ENCODE assay signal across 9 cellular contexts in the genomic region with DNA sequence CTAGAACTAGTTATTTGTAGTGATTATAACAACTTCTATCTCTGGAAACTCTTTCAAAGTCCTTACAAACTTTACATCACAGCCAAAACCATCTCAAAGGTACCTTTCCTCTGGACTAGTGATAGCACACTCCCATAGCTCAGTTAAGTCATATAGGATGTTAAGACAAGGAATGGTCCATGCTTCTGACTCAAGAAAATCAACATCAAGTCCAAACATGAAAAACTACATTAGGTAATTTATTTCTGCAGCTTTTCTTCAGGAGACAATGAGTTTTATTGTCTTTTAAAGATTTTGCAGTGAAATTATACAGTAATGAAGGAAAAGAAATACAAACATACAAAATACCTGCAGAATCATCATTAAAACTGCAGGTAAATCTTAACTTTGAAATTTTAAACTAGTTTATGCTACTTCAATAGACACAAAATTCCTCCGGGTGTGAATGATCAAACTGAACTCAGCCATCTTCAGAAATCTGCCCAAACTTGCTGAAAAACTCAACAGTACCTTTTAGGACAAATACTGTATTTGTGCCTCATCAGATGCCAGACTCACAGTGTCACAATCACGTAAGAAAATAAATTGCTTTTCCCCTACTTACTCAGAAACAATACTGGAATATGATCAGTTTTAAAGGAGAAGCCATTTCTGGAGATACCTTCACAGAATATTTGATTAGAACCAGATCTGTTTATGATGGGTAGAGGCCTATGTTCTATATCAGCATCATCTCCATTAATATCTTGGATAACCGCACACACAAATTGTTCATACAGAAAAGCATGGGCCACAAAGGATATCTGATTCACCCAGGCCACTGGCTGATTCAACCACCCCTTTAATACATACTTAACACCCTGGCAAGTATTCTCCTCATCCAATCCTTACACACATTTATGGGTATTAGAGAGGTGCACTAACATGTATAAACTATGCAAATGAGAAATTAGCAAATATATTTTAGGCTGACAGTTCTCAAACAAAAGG. TPM values are rescaled to one million over a fixed set of nuclear protein-coding genes. Genes with fewer than 3 reads are reported as not detected.
A peak's percentile ranks its signal among the peaks of the same experiment; 100 is the strongest.
DNase-seq lines count a peak whose midpoint lies in the region; FAIRE-seq and TF ChIP-seq lines count a peak whose summit lies in the region.
"Had no signal": no experiment of that assay in that cellular context is flagged by ENCODE, and none has a peak within 500 bp of the region (broad histone marks: within the 10 kb centered on the region; RNA-seq: fewer than 3 reads in every experiment).

No MANE protein-coding gene starts in this region.

- no peaks in the 10 kb centered on the region for H3K36me3 ChIP-seq in transverse colon

- H3K9me3 ChIP-seq in transverse colon: peaks cover 0 to 2% of the 10 kb centered on the region in 2 donors

- H3K9me3 Mint-ChIP-seq in activated CD4-positive, alpha-beta memory T cell treated with anti-CD3 and anti-CD28 coated beads, Interleukin-2, amount 10 ng/mL, durations not matched to agents 7 days and 5 days: peaks cover 5% of the 10 kb centered on the region
- no peaks in the 10 kb centered on the region for H3K9me3 Mint-ChIP-seq in immature natural killer cell

- no peaks in the 10 kb centered on the region for H3K27me3 ChIP-seq in transverse colon

- peaks cover 31% of the 10 kb centered on the region for H3K4me1 Mint-ChIP-seq in activated CD4-positive, alpha-beta memory T cell treated with anti-CD3 and anti-CD28 coated beads, Interleukin-2, amount 10 ng/mL, durations not matched to agents 7 days and 5 days
- peaks cover 41 to 76% of the 10 kb centered on the region in 2 donors for H3K4me1 Mint-ChIP-seq in immature natural killer cell

- in situ Hi-C loops in transverse colon (cut with MboI; ENCODE audit: low pct_ligation_motif_present in 1 of 4, low pct_unique_long_range_greater_than_20kb in 1 of 4, low sequenced_read_pairs in 3 of 4): no loop called here

- H3K4me3 Mint-ChIP-seq in activated CD4-positive, alpha-beta memory T cell treated with anti-CD3 and anti-CD28 coated beads, Interleukin-2, amount 10 ng/mL, durations not matched to agents 7 days and 5 days: peak overlapping the region; percentile 91
- peak overlapping the region; percentile 27 to 100 (median 97) for H3K4me3 Mint-ChIP-seq in immature natural killer cell

- H3K27ac ChIP-seq in 22Rv1 (peak overlapping the region; percentile 38; the same call in 1 of the 2 replicates), transverse colon (peak overlapping the region in 1 of 4 donors; percentile 99)

- H3K4me1 ChIP-seq in transverse colon: peaks cover 5 to 56% (median 31%) of the 10 kb centered on the region in 4 donors

- H3K4me3 ChIP-seq in transverse colon: peak overlapping the region in 2 of 4 donors; percentile 92

- TF ChIP-seq CTCF in 22Rv1 (IDR thresholded peaks at IDR 0.05) (no peak), transverse colon (IDR thresholded peaks at IDR 0.05) (no peak)

- no peak for DNase-seq in GM12891 (ENCODE audit: insufficient read length, low spot score)
- DNase-seq in activated CD4-positive, alpha-beta memory T cell treated with anti-CD3 and anti-CD28 coated beads, Interleukin-2, amount 10 ng/mL, durations not matched to agents 7 days and 5 days: no peak
- no peak for DNase-seq in immature natural killer cell
- no peak for DNase-seq in NCI-H526 treated with DMSO at 0.1 percent for 48 hours (lab: John Stamatoyannopoulos, UW)
- DNase-seq in islet precursor cell: no peak
- no peak for DNase-seq in transverse colon
- DNase-seq in head of caudate nucleus: no peak
- DNase-seq: left ventricle myocardium superior had no signal

- CTCF ChIA-PET in activated CD4-positive, alpha-beta memory T cell treated with anti-CD3 and anti-CD28 coated beads, Interleukin-2, amount 10 ng/mL, durations not matched to agents 7 days and 5 days (lab: Charles Lee): no interaction called here

- WGBS in transverse colon (ENCODE audit: low coverage in 1 of 2), 2 donors: 56 to 60% methylated on average over 2 to 3 of the region's 3 CpGs

- H3K36me3 Mint-ChIP-seq in activated CD4-positive, alpha-beta memory T cell treated with anti-CD3 and anti-CD28 coated beads, Interleukin-2, amount 10 ng/mL, durations not matched to agents 7 days and 5 days (ENCODE audit: low read depth): peaks cover 12% of the 10 kb centered on the region
- H3K36me3 Mint-ChIP-seq in immature natural killer cell: no peaks in the 10 kb centered on the region

- POLR2A ChIA-PET in activated CD4-positive, alpha-beta memory T cell treated with anti-CD3 and anti-CD28 coated beads, Interleukin-2, amount 10 ng/mL, durations not matched to agents 7 days and 5 days (lab: Charles Lee): no interaction called here

- peak; percentile 66 for FAIRE-seq in GM12891 (lab: Jason Lieb, UNC)

- H3K27ac Mint-ChIP-seq in activated CD4-positive, alpha-beta memory T cell treated with anti-CD3 and anti-CD28 coated beads, Interleukin-2, amount 10 ng/mL, durations not matched to agents 7 days and 5 days: no peak overlapping the region
- H3K27ac Mint-ChIP-seq in immature natural killer cell: peak overlapping the region in 4 of 6 donors; percentile 3 to 67 (median 10)

- TF ChIP-seq POLR2A in GM12891 (IDR thresholded peaks at IDR 0.05; ENCODE audit: low read depth, low read length) (no peak), transverse colon (IDR thresholded peaks at IDR 0.05) (no peak)

- H3K27me3 Mint-ChIP-seq in activated CD4-positive, alpha-beta memory T cell treated with anti-CD3 and anti-CD28 coated beads, Interleukin-2, amount 10 ng/mL, durations not matched to agents 7 days and 5 days: no peaks in the 10 kb centered on the region
- H3K27me3 Mint-ChIP-seq in immature natural killer cell (ENCODE audit: low read depth in 3 of 3): peaks cover 0 to 5% (median 3%) of the 10 kb centered on the region in 3 donors

- no peak for TF ChIP-seq EP300 in transverse colon (IDR thresholded peaks at IDR 0.05; ENCODE audit: low read depth)

- intact Hi-C loops in transverse colon (cut with DNase I; ENCODE audit: low total_unique reads): no loop called here
- intact Hi-C loops in head of caudate nucleus (cut with DNase I): no loop called here

TF ChIP-seq in GM12891, 5 proteins besides CTCF, POLR2A, EP300 and RAD21:
- TF ChIP-seq TAF1 (IDR thresholded peaks at IDR 0.05; ENCODE audit: low read depth, low read length): no peak
- TF ChIP-seq POLR2AphosphoS5 (IDR thresholded peaks at IDR 0.05; ENCODE audit: low read depth, low read length): no peak
- no peak for TF ChIP-seq POU2F2 (IDR thresholded peaks at IDR 0.05; ENCODE audit: low read depth, low read length)
- no peak for TF ChIP-seq PAX5 (IDR thresholded peaks at IDR 0.05; ENCODE audit: insufficient read depth, low read length, severe bottlenecking)
- no peak for TF ChIP-seq SPI1 (IDR thresholded peaks at IDR 0.05; ENCODE audit: low read depth, low read length)

RNA-seq across cellular contexts. Expression of a gene that starts 2.6 kb away (rescaled TPM):
- polyA plus RNA-seq in GM12891 (2012; ENCODE audit: low read depth, missing spikeins): 22.4 TPM
- total RNA-seq in activated CD4-positive, alpha-beta memory T cell treated with anti-CD3 and anti-CD28 coated beads, Interleukin-2, amount 10 ng/mL, durations not matched to agents 7 days and 5 days: 10 to 100 TPM; 31.3 to 31.9 TPM
- polyA plus RNA-seq in immature natural killer cell: 10 to 100 TPM in 1 of 3 donors, 1 to 10 TPM in 2; 7.1 to 24.5 (median 8.3) TPM
- total RNA-seq in transverse colon: 10 to 100 TPM; 78.4 to 86.4 (median 80.5) TPM
